Comparison of ENCODE assay signal across 26 cellular contexts in genomic region chr10:35979116-35979515, GRCh38.
DNase-seq lines count a peak whose midpoint lies in the region; FAIRE-seq and TF ChIP-seq lines count a peak whose summit lies in the region.
"Had no signal": no experiment of that assay in that cellular context is flagged by ENCODE, and none has a peak within 500 bp of the region (broad histone marks: within the 10 kb centered on the region; RNA-seq: fewer than 3 reads in every experiment).

No MANE protein-coding gene starts in this region.

- H3K36me3 Mint-ChIP-seq in activated T-cell treated with anti-CD3 and anti-CD28 coated beads, Interleukin-2, amount 50 U/mL, for 24 hours (ENCODE audit: low read depth) = no peaks in the 10 kb centered on the region
- H3K36me3 Mint-ChIP-seq: CD14-positive monocyte; CD8-positive, alpha-beta memory T cell had no signal

- no peaks in the 10 kb centered on the region for H3K27me3 Mint-ChIP-seq in activated T-cell treated with anti-CD3 and anti-CD28 coated beads, Interleukin-2, amount 50 U/mL, for 24 hours
- H3K27me3 Mint-ChIP-seq: CD4-positive, alpha-beta T cell had no signal

- H3K27ac Mint-ChIP-seq in activated T-cell treated with anti-CD3 and anti-CD28 coated beads, Interleukin-2, amount 50 U/mL, for 24 hours = no peak overlapping the region
- H3K27ac Mint-ChIP-seq: CD14-positive monocyte; CD4-positive, alpha-beta T cell; CD8-positive, alpha-beta memory T cell; HFFc6 had no signal

- peak; percentile 48 for FAIRE-seq in urothelium cell line (lab: Jason Lieb, UNC)
- FAIRE-seq: A549, GM12891, GM18507, H54 had no signal

- DNase-seq in amniotic epithelial cell (ENCODE audit: low read depth) (peak; percentile 29), epithelial cell of proximal tubule (ENCODE audit: low read depth) (peak; percentile 2), renal cortical epithelial cell (ENCODE audit: low read depth) (peak; percentile 76), urothelium cell line (ENCODE audit: low spot score) (no peak), inferior parietal cortex (ENCODE audit: extremely low spot score) (no peak)
- DNase-seq in stimulated activated CD4-positive, alpha-beta T cell treated with anti-CD3 and anti-CD28 coated beads, Interleukin-4, amount 100 ng/mL, for 4 hours = no peak
- DNase-seq in activated T-cell treated with anti-CD3 and anti-CD28 coated beads, Interleukin-2, amount 50 U/mL, for 24 hours = no peak
- DNase-seq: 8988T; ACHN; AML-193; BE2C; CD4-positive, alpha-beta T cell; CD8-positive, alpha-beta memory T cell; DMS 273 treated with DMSO at 0.1 percent for 48 hours; DMS79; EL; GDM1; GOT3; HFFc6 had no signal

- H3K4me1 Mint-ChIP-seq in activated T-cell treated with anti-CD3 and anti-CD28 coated beads, Interleukin-2, amount 50 U/mL, for 24 hours (ENCODE audit: low read depth) = no peaks in the 10 kb centered on the region
- H3K4me1 Mint-ChIP-seq: CD14-positive monocyte; CD8-positive, alpha-beta memory T cell had no signal

- no peak for TF ChIP-seq CTCF in epithelial cell of proximal tubule (conservative IDR thresholded peaks at IDR 0.05; ENCODE audit: low read depth, low read length)

- no peak overlapping the region for H3K4me3 Mint-ChIP-seq in activated T-cell treated with anti-CD3 and anti-CD28 coated beads, Interleukin-2, amount 50 U/mL, for 24 hours
- H3K4me3 Mint-ChIP-seq: CD14-positive monocyte; CD4-positive, alpha-beta T cell; CD8-positive, alpha-beta memory T cell; HFFc6 had no signal

- H3K9me3 Mint-ChIP-seq in activated T-cell treated with anti-CD3 and anti-CD28 coated beads, Interleukin-2, amount 50 U/mL, for 24 hours = no peaks in the 10 kb centered on the region
- H3K9me3 Mint-ChIP-seq: HFFc6 had no signal

- no peak overlapping the region for H3K4me3 ChIP-seq in epithelial cell of proximal tubule (ENCODE audit: low read depth, low read length)
- H3K4me3 ChIP-seq: A549; BLaER1 treated with 17β-estradiol and CSF1 and Interleukin-3, amounts not matched to agents 10 nM and 100 nM; HAP-1 had no signal

Comparison
In these comparisons a context has a peak if more than half of its experiments do, and no peak if none do; other contexts are left out.
1. DNase-seq: peak in amniotic epithelial cell (single experiment), epithelial cell of proximal tubule (single experiment) and renal cortical epithelial cell (single experiment); none in urothelium cell line (single experiment), stimulated activated CD4-positive, alpha-beta T cell treated with anti-CD3 and anti-CD28 coated beads, Interleukin-4, amount 100 ng/mL, for 4 hours (0 of 2), inferior parietal cortex (single experiment) and activated T-cell treated with anti-CD3 and anti-CD28 coated beads, Interleukin-2, amount 50 U/mL, for 24 hours (single experiment).